1 cellular context compared by ENCODE assay signal in the genomic region with DNA sequence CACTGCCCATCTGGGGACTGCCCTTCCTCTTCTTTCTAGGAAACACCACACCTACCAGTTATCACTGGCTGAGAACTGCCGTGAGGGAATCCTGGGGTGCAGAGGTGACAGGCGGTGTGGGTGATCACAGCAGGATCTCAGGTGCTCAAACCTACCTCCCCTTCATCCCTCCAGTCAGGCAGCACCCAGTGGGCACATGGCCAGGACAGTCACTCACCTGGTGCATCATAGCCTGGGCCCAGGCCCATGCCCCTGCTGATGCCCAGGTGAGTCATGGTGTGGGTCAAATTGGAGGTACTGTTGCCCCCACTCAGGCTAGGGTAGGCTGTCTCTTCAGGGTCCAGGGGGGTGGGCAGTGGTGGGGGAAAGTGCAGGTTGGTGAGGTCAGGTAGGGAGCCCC.
TF ChIP-seq lines count a peak whose summit lies in the region.

No MANE protein-coding gene starts in this region.

TF ChIP-seq in HEK293, 187 proteins besides CTCF, POLR2A, EP300 and RAD21:
- TF ChIP-seq, protein P1, sequence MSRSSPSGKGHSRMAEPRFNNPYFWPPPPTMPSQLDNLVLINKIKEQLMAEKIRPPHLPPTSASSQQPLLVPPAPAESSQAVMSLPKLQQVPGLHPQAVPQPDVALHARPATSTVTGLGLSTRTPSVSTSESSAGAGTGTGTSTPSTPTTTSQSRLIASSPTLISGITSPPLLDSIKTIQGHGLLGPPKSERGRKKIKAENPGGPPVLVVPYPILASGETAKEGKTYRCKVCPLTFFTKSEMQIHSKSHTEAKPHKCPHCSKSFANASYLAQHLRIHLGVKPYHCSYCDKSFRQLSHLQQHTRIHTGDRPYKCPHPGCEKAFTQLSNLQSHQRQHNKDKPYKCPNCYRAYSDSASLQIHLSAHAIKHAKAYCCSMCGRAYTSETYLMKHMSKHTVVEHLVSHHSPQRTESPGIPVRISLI (tag by site-specific recombination; IDR thresholded peaks at IDR 0.05) = no peak
- no peak for TF ChIP-seq KLF7 (tag by site-specific recombination; IDR thresholded peaks at IDR 0.05; ENCODE audit: borderline replicate concordance)
- no peak for TF ChIP-seq ZNF324 (tag by site-specific recombination; IDR thresholded peaks at IDR 0.05)
- TF ChIP-seq, protein P2, sequence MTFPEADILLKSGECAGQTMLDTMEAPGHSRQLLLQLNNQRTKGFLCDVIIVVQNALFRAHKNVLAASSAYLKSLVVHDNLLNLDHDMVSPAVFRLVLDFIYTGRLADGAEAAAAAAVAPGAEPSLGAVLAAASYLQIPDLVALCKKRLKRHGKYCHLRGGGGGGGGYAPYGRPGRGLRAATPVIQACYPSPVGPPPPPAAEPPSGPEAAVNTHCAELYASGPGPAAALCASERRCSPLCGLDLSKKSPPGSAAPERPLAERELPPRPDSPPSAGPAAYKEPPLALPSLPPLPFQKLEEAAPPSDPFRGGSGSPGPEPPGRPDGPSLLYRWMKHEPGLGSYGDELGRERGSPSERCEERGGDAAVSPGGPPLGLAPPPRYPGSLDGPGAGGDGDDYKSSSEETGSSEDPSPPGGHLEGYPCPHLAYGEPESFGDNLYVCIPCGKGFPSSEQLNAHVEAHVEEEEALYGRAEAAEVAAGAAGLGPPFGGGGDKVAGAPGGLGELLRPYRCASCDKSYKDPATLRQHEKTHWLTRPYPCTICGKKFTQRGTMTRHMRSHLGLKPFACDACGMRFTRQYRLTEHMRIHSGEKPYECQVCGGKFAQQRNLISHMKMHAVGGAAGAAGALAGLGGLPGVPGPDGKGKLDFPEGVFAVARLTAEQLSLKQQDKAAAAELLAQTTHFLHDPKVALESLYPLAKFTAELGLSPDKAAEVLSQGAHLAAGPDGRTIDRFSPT (tag by site-specific recombination; IDR thresholded peaks at IDR 0.05) = 0 out of 2 replicates have a peak, but pooled peaks have one; percentile 27
